In genomic region chr6:25966707-25967106, GRCh38 we compare ENCODE assay signal across 15 cellular contexts. TPM values are rescaled to one million over a fixed set of nuclear protein-coding genes. Genes with fewer than 3 reads are reported as not detected.
DNase-seq lines count a peak whose midpoint lies in the region; ATAC-seq and TF ChIP-seq lines count a peak whose summit lies in the region.
"Had no signal": no experiment of that assay in that cellular context is flagged by ENCODE, and none has a peak within 500 bp of the region (broad histone marks: within the 10 kb centered on the region; RNA-seq: fewer than 3 reads in every experiment).

No MANE protein-coding gene starts in this region.

- H3K27ac Mint-ChIP-seq in CD14-positive monocyte: peak overlapping the region in 6 of 7 donors; percentile 27 to 77 (median 67)
- peak overlapping the region; percentile 90 for H3K27ac Mint-ChIP-seq in activated T-helper 17 cell treated with anti-CD3 and anti-CD28 coated beads, Interleukin-2, amount 50 U/mL, for 72 hours
- H3K27ac Mint-ChIP-seq in naive B cell: peak overlapping the region; percentile 70 to 86 (median 78)

- no peaks in the 10 kb centered on the region for H3K9me3 ChIP-seq in stomach

- no peaks in the 10 kb centered on the region for H3K27me3 ChIP-seq in stomach

- peaks cover 0 to 3% (median 0%) of the 10 kb centered on the region in 7 donors for H3K9me3 Mint-ChIP-seq in CD14-positive monocyte
- no peaks in the 10 kb centered on the region for H3K9me3 Mint-ChIP-seq in activated T-helper 17 cell treated with anti-CD3 and anti-CD28 coated beads, Interleukin-2, amount 50 U/mL, for 72 hours
- no peaks in the 10 kb centered on the region for H3K9me3 Mint-ChIP-seq in naive B cell

- TF ChIP-seq CTCF in CD14-positive monocyte (IDR thresholded peaks at IDR 0.05) (no peak), GM12864 (IDR thresholded peaks at IDR 0.05; ENCODE audit: low read depth, low read length, missing control alignments) (no peak), stomach (IDR thresholded peaks at IDR 0.05) (no peak)

- H3K4me3 ChIP-seq in GM12864 (ENCODE audit: low read depth, low read length): peak overlapping the region; percentile 41
- H3K4me3 ChIP-seq in stomach: peak overlapping the region in 1 of 4 donors; percentile 29

- no peak for TF ChIP-seq EP300 in stomach (IDR thresholded peaks at IDR 0.05)

- H3K4me1 Mint-ChIP-seq in CD14-positive monocyte: peaks cover 66% of the 10 kb centered on the region
- H3K4me1 Mint-ChIP-seq in activated T-helper 17 cell treated with anti-CD3 and anti-CD28 coated beads, Interleukin-2, amount 50 U/mL, for 72 hours: peaks cover 60% of the 10 kb centered on the region
- peaks cover 75 to 81% (median 76%) of the 10 kb centered on the region in 3 donors for H3K4me1 Mint-ChIP-seq in naive B cell

- no peak for DNase-seq in CD14-positive monocyte (ENCODE audit: low spot score)
- no peak for DNase-seq in GM12864 (ENCODE audit: low read depth)
- no peak for DNase-seq in naive B cell
- DNase-seq in SIG-M5 (lab: John Stamatoyannopoulos, UW): no peak
- DNase-seq in anterior cingulate cortex (lab: John Stamatoyannopoulos, UW): no peak
- no peak for DNase-seq in stomach
- DNase-seq: Kasumi-1, NCI-H1930, NCI-H526 treated with DMSO at 0.1 percent for 48 hours, posterior cingulate gyrus, RPMI8226 had no signal

- TF ChIP-seq POLR2A in stomach (IDR thresholded peaks at IDR 0.05): no peak

- no peak overlapping the region for H3K27ac ChIP-seq in stomach
- H3K27ac ChIP-seq: C4-2B had no signal

- H3K36me3 Mint-ChIP-seq in CD14-positive monocyte: peaks cover 63 to 71% of the 10 kb centered on the region in 2 donors
- peaks cover 99% of the 10 kb centered on the region for H3K36me3 Mint-ChIP-seq in activated T-helper 17 cell treated with anti-CD3 and anti-CD28 coated beads, Interleukin-2, amount 50 U/mL, for 72 hours (ENCODE audit: low read depth)
- H3K36me3 Mint-ChIP-seq in naive B cell: peaks cover 40 to 69% of the 10 kb centered on the region in 2 donors

- 91 to 96% (median 94%) methylated on average over 10 of the region's 10 CpGs for WGBS in stomach, 5 donors

- H3K4me3 Mint-ChIP-seq in CD14-positive monocyte: peak overlapping the region in 1 of 2 donors; percentile 60
- H3K4me3 Mint-ChIP-seq in activated T-helper 17 cell treated with anti-CD3 and anti-CD28 coated beads, Interleukin-2, amount 50 U/mL, for 72 hours: peak overlapping the region; percentile 96
- peak overlapping the region; percentile 78 to 100 (median 86) for H3K4me3 Mint-ChIP-seq in naive B cell

- intact Hi-C loops in CD14-positive monocyte (cut with micrococcal nuclease) (loop anchor here in 1 of 2 donors (10.0 kb wide), 1 partner anchor 58 kb away; a partner anchor contains a TSS), stomach (cut with DNase I; ENCODE audit: low total_unique reads) (no loop called here)

- peaks cover 40 to 86% (median 70%) of the 10 kb centered on the region in 4 donors for H3K4me1 ChIP-seq in stomach

- peak; percentile 48 for ATAC-seq in activated T-helper 17 cell treated with anti-CD3 and anti-CD28 coated beads, Interleukin-2, amount 50 U/mL, for 72 hours (replicated peaks)
- ATAC-seq in naive B cell (ENCODE audit: low read depth in 2 of 2): no peak

- H3K27me3 Mint-ChIP-seq in CD14-positive monocyte (ENCODE audit: low read depth in 3 of 3) (peaks cover 0 to 2% (median 0%) of the 10 kb centered on the region in 3 donors), naive B cell (no peaks in the 10 kb centered on the region)
- no peaks in the 10 kb centered on the region for H3K27me3 Mint-ChIP-seq in activated T-helper 17 cell treated with anti-CD3 and anti-CD28 coated beads, Interleukin-2, amount 50 U/mL, for 72 hours

- H3K36me3 ChIP-seq in stomach: peaks cover 14 to 68% (median 65%) of the 10 kb centered on the region in 4 donors

RNA-seq across cellular contexts. Expression of gene TRIM38, which starts 4.1 kb away (rescaled TPM):
- polyA plus RNA-seq in CD14-positive monocyte: 1 to 10 TPM; 4.1 to 8.0 TPM
- total RNA-seq in activated T-helper 17 cell treated with anti-CD3 and anti-CD28 coated beads, Interleukin-2, amount 50 U/mL, for 72 hours: 10 to 100 TPM; 26.7 to 69.2 TPM
- polyA plus RNA-seq in naive B cell (ENCODE audit: low read depth in 6 of 6): 10 to 100 TPM in 5 of 6 donors, 1 to 10 TPM in 1; 8.4 to 25.9 (median 19.5) TPM
- total RNA-seq in stomach: 10 to 100 TPM in 2 of 5 donors, 1 to 10 TPM in 3; 4.1 to 11.3 (median 7.8) TPM
- polyA plus RNA-seq in stomach: 1 to 10 TPM; 3.7 to 4.4 (median 4.1) TPM

RNA-seq across cellular contexts. Expression of gene SLC17A2, which starts 36.2 kb away (rescaled TPM):
- polyA plus RNA-seq in CD14-positive monocyte: not detected
- not detected for total RNA-seq in activated T-helper 17 cell treated with anti-CD3 and anti-CD28 coated beads, Interleukin-2, amount 50 U/mL, for 72 hours
- not detected for polyA plus RNA-seq in naive B cell (ENCODE audit: low read depth in 6 of 6)
- total RNA-seq in stomach: not detected
- polyA plus RNA-seq in stomach: not detected
- total RNA-seq: fibroblast of villous mesenchyme, H1 had no signal
- polyA plus RNA-seq: H1 had no signal
